In genomic region chr4:40749717-40750460, GRCh38 we compare ENCODE assay signal across 8 cellular contexts. TPM values are rescaled to one million over a fixed set of nuclear protein-coding genes. Genes with fewer than 3 reads are reported as not detected.
A peak's percentile ranks its signal among the peaks of the same experiment; 100 is the strongest.
DNase-seq lines count a peak whose midpoint lies in the region; ATAC-seq and TF ChIP-seq lines count a peak whose summit lies in the region.

TSS of gene NSUN7 (plus strand) at chr4:40749955. CDS start at chr4:40750694, 739 bp downstream.

- peaks cover 16% of the 10 kb centered on the region for H3K9me3 Mint-ChIP-seq in WTC11
- peaks cover 0 to 19% (median 3%) of the 10 kb centered on the region in 11 donors for H3K9me3 Mint-ChIP-seq in naive thymus-derived CD4-positive, alpha-beta T cell

- no peaks in the 10 kb centered on the region for H3K9me2 ChIP-seq in MM.1S (replicated peaks; ENCODE audit: insufficient read depth, low read length)

- H3K4me1 ChIP-seq in MM.1S (ENCODE audit: low read length) (no peaks in the 10 kb centered on the region; the same call in 1 of the 2 replicates), esophagus squamous epithelium (peaks cover 0 to 19% (median 5%) of the 10 kb centered on the region in 3 donors), uterus (no peaks in the 10 kb centered on the region)
- peaks cover 0 to 4% of the 10 kb centered on the region in 2 donors for H3K4me1 ChIP-seq in naive thymus-derived CD4-positive, alpha-beta T cell (ENCODE audit: control insufficient read depth in 2 of 2, insufficient read depth in 2 of 2, low read length in 2 of 2)

- intact Hi-C loops in esophagus squamous epithelium (cut with DNase I) (no loop called here), uterus (cut with DNase I; ENCODE audit: low total_unique reads) (no loop called here)
- intact Hi-C loops in naive thymus-derived CD4-positive, alpha-beta T cell (cut with micrococcal nuclease) = no loop called here

- TF ChIP-seq CTCF in MM.1S (IDR thresholded peaks at IDR 0.05; ENCODE audit: low read length) (no peak), WTC11 (IDR thresholded peaks at IDR 0.05) (no peak), esophagus squamous epithelium (IDR thresholded peaks at IDR 0.05) (no peak), uterus (IDR thresholded peaks at IDR 0.05) (no peak)

- no peaks in the 10 kb centered on the region for H3K9me3 ChIP-seq in MM.1S (replicated peaks; ENCODE audit: insufficient read depth, low read length)
- H3K9me3 ChIP-seq in esophagus squamous epithelium = no peaks in the 10 kb centered on the region
- no peaks in the 10 kb centered on the region for H3K9me3 ChIP-seq in naive thymus-derived CD4-positive, alpha-beta T cell (ENCODE audit: control insufficient read depth in 2 of 3, low read length in 3 of 3)
- no peaks in the 10 kb centered on the region for H3K9me3 ChIP-seq in uterus

- no peaks in the 10 kb centered on the region for H3K79me2 ChIP-seq in MM.1S (ENCODE audit: low read length)

- H3K27me3 ChIP-seq in MM.1S (replicated peaks; ENCODE audit: insufficient read depth, low read length) (no peaks in the 10 kb centered on the region), esophagus squamous epithelium (peaks cover 0 to 24% (median 0%) of the 10 kb centered on the region in 4 donors), uterus (no peaks in the 10 kb centered on the region)
- H3K27me3 ChIP-seq in naive thymus-derived CD4-positive, alpha-beta T cell (ENCODE audit: control insufficient read depth in 2 of 2, insufficient read depth in 2 of 2, low read length in 2 of 2) = peaks cover 0 to 9% of the 10 kb centered on the region in 2 donors

- peaks cover 27% of the 10 kb centered on the region for H3K4me1 Mint-ChIP-seq in WTC11
- peaks cover 0 to 11% (median 9%) of the 10 kb centered on the region in 7 donors for H3K4me1 Mint-ChIP-seq in naive thymus-derived CD4-positive, alpha-beta T cell

- peak; percentile 4 for DNase-seq in activated naive CD4-positive, alpha-beta T cell treated with Interleukin-2 at 50 U/mL for 16 hours
- DNase-seq in activated naive CD4-positive, alpha-beta T cell (lab: John Stamatoyannopoulos, UW) = no peak
- DNase-seq in MM.1S = no peak
- peak; percentile 95 for DNase-seq in WTC11 (ENCODE audit: low spot score)
- no peak for DNase-seq in esophagus squamous epithelium (lab: John Stamatoyannopoulos, UW)
- DNase-seq in naive thymus-derived CD4-positive, alpha-beta T cell = peak; percentile 5 to 32 (median 19)
- DNase-seq in uterus = peak; percentile 21 to 25

- H4K20me1 ChIP-seq in MM.1S (ENCODE audit: insufficient read depth, low read length) = no peaks in the 10 kb centered on the region

- peaks cover 31% of the 10 kb centered on the region for H3K36me3 Mint-ChIP-seq in WTC11
- H3K36me3 Mint-ChIP-seq in naive thymus-derived CD4-positive, alpha-beta T cell = peaks cover 0 to 4% (median 4%) of the 10 kb centered on the region in 5 donors

- H3K27me3 Mint-ChIP-seq in WTC11 (ENCODE audit: low read depth) = no peaks in the 10 kb centered on the region; the same call in 1 of the 2 replicates
- H3K27me3 Mint-ChIP-seq in naive thymus-derived CD4-positive, alpha-beta T cell = peaks cover 28 to 64% (median 39%) of the 10 kb centered on the region in 5 donors

- no peaks in the 10 kb centered on the region for H3K36me3 ChIP-seq in MM.1S (replicated peaks; ENCODE audit: insufficient read depth, low read length)
- no peaks in the 10 kb centered on the region for H3K36me3 ChIP-seq in esophagus squamous epithelium
- H3K36me3 ChIP-seq in naive thymus-derived CD4-positive, alpha-beta T cell (ENCODE audit: control insufficient read depth in 2 of 3, insufficient read depth in 3 of 3, low read length in 3 of 3) = no peaks in the 10 kb centered on the region
- H3K36me3 ChIP-seq in uterus = no peaks in the 10 kb centered on the region

- POLR2A ChIA-PET in WTC11 (lab: Charles Lee) = interaction anchor here (1.4 kb wide), 1 partner anchor 467 kb away, joined by 4 read pairs; no protein-coding TSS in a partner anchor
- POLR2A ChIA-PET in naive thymus-derived CD4-positive, alpha-beta T cell (lab: Charles Lee) = no interaction called here

- no peak within 1 kb of the TSS for H3K27ac ChIP-seq in MM.1S (ENCODE audit: low read length)
- H3K27ac ChIP-seq in esophagus squamous epithelium = peak within 1 kb of the TSS in 3 of 4 donors; percentile 62 to 74 (median 73)
- no peak within 1 kb of the TSS for H3K27ac ChIP-seq in naive thymus-derived CD4-positive, alpha-beta T cell (ENCODE audit: low read depth, low read length)
- no peak within 1 kb of the TSS for H3K27ac ChIP-seq in uterus

- H2AFZ ChIP-seq in MM.1S (ENCODE audit: low read length) = peak within 1 kb of the TSS; percentile 33

- peak; percentile 85 for ATAC-seq in WTC11
- ATAC-seq in naive thymus-derived CD4-positive, alpha-beta T cell = peak; percentile 50
- no peak for ATAC-seq in HG03196 (IDR thresholded peaks at IDR 0.05; ENCODE audit: unreplicated experiment)

- H3F3A ChIP-seq in MM.1S (ENCODE audit: insufficient read depth, low read length) = no peaks in the 10 kb centered on the region

- 1 to 2% methylated on average over 13 to 17 of the region's 75 CpGs for WGBS in esophagus squamous epithelium, 2 donors

- CTCF ChIA-PET in WTC11 (lab: Charles Lee) = interaction anchor here (0.6 to 2.0 kb wide), 5 partner anchors 31 to 464 kb away, joined by 3 to 15 read pairs (median 3); partner anchors contain the start of gene APBB2
- CTCF ChIA-PET in naive thymus-derived CD4-positive, alpha-beta T cell (lab: Charles Lee) = no interaction called here

- peak within 1 kb of the TSS; percentile 43; the same call in 1 of the 2 replicates for H3K4me3 ChIP-seq in MM.1S (ENCODE audit: low read length)
- H3K4me3 ChIP-seq in esophagus squamous epithelium = peak within 1 kb of the TSS; percentile 69 to 81 (median 74)
- peak within 1 kb of the TSS; percentile 47 for H3K4me3 ChIP-seq in naive thymus-derived CD4-positive, alpha-beta T cell (ENCODE audit: low read length)
- peak within 1 kb of the TSS; percentile 41 to 47 for H3K4me3 ChIP-seq in uterus

- H3K27ac Mint-ChIP-seq in WTC11 = peak within 1 kb of the TSS; percentile 95
- H3K27ac Mint-ChIP-seq in naive thymus-derived CD4-positive, alpha-beta T cell = no peak within 1 kb of the TSS

- no peak for TF ChIP-seq POLR2A in esophagus squamous epithelium (IDR thresholded peaks at IDR 0.05)
- peak in 1 of 2 donors; percentile 45 for TF ChIP-seq POLR2A in uterus (IDR thresholded peaks at IDR 0.05)

- peak within 1 kb of the TSS; percentile 38; the same call in 1 of the 2 replicates for H3K4me2 ChIP-seq in MM.1S (ENCODE audit: low read depth, low read length)

- peak within 1 kb of the TSS; percentile 90 for H3K4me3 Mint-ChIP-seq in WTC11
- H3K4me3 Mint-ChIP-seq in naive thymus-derived CD4-positive, alpha-beta T cell = peak within 1 kb of the TSS; percentile 64 to 84 (median 75)

- H3K9ac ChIP-seq in MM.1S (ENCODE audit: low read length) = no peak within 1 kb of the TSS

TF ChIP-seq in WTC11, 78 proteins besides CTCF, POLR2A, EP300 and RAD21 (continues in another document):
- peak; percentile 75; the same call in 1 of the 2 replicates for TF ChIP-seq CREB1 (CRISPR knock-in tag; IDR thresholded peaks at IDR 0.05)
- TF ChIP-seq E2F5 (CRISPR knock-in tag; IDR thresholded peaks at IDR 0.05) = peak; percentile 86
- TF ChIP-seq ATF1 (CRISPR knock-in tag; IDR thresholded peaks at IDR 0.05) = peak; percentile 67; the same call in 1 of the 2 replicates
- peak; percentile 93 for TF ChIP-seq TEAD1 (CRISPR knock-in tag; IDR thresholded peaks at IDR 0.05)
- peak; percentile 85; the same call in 1 of the 2 replicates for TF ChIP-seq ZBTB21 (CRISPR knock-in tag; IDR thresholded peaks at IDR 0.05; ENCODE audit: borderline replicate concordance)
- peak; percentile 100 for TF ChIP-seq PRDM15 (CRISPR knock-in tag; IDR thresholded peaks at IDR 0.05)
- TF ChIP-seq FOXP1 (CRISPR knock-in tag; IDR thresholded peaks at IDR 0.05; ENCODE audit: borderline replicate concordance) = peak; percentile 94

RNA-seq across cellular contexts. Expression of gene NSUN7, which starts in this region (rescaled TPM):
- total RNA-seq in WTC11 (2021) = 24.1 to 30.2 TPM (median 28.9 TPM) in 3 replicates
- total RNA-seq in esophagus squamous epithelium = 1 to 10 TPM; 2.1 to 4.2 (median 2.7) TPM
- total RNA-seq in naive thymus-derived CD4-positive, alpha-beta T cell = under 1 TPM in 2 of 5 experiments, not detected in 3; 0.15 to 0.50 TPM
- not detected for polyA plus RNA-seq in naive thymus-derived CD4-positive, alpha-beta T cell
- total RNA-seq in uterus = 10 to 100 TPM in 2 of 4 donors, 1 to 10 TPM in 1, not detected in 1; 6.8 to 14.1 (median 12.2) TPM

Comparison
In these comparisons a context has a peak if more than half of its experiments do, and no peak if none do; other contexts are left out.
1. DNase-seq: peak in activated naive CD4-positive, alpha-beta T cell treated with Interleukin-2 at 50 U/mL for 16 hours (single experiment), WTC11 (single experiment) and uterus (2 of 2); none in activated naive CD4-positive, alpha-beta T cell (0 of 4), MM.1S (single experiment) and esophagus squamous epithelium (single experiment).
2. Peak in DNase-seq, ATAC-seq and H3K4me3 ChIP-seq in naive thymus-derived CD4-positive, alpha-beta T cell; RNA of the gene not detected or under 1 TPM.
3. H3K27ac ChIP-seq: peak in esophagus squamous epithelium (3 of 4); none in MM.1S (single experiment), naive thymus-derived CD4-positive, alpha-beta T cell (single experiment) and uterus (0 of 2).
4. Peak in every context shown above with its lines, with median percentiles within 50 percentile points of each other: H3K4me3 ChIP-seq.